Comparison of ENCODE assay signal across 18 cellular contexts in the genomic region with DNA sequence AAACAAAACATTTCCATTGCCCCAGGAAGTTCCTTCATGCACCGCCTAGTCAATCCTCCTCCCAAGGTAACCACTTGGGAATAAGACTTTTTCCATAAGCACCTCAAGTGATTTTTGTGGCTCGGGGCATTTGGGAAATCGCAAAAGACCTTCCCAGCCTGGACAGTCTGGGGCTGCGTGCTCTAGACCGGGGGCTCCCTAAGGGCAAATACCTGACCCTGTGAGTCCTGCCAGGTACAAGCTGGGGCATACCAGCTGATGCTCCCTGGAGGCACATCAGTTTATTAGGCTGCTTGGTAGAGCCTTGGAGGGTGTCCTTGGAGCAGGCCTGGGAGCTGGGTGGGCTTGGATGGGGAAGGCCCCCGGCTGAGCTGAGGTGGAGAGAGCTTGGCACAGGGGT. TPM values are rescaled to one million over a fixed set of nuclear protein-coding genes. Genes with fewer than 3 reads are reported as not detected.
A peak's percentile ranks its signal among the peaks of the same experiment; 100 is the strongest.
DNase-seq lines count a peak whose midpoint lies in the region; ATAC-seq and TF ChIP-seq lines count a peak whose summit lies in the region.
"Had no signal": no experiment of that assay in that cellular context is flagged by ENCODE, and none has a peak within 500 bp of the region (broad histone marks: within the 10 kb centered on the region; RNA-seq: fewer than 3 reads in every experiment).

No MANE protein-coding gene starts in this region.

- CTCF ChIA-PET in WTC11 (lab: Charles Lee): interaction anchor here (1.1 to 1.5 kb wide), 3 partner anchors 10 to 34 kb away, joined by 3 read pairs; a partner anchor contains a TSS

- no peak overlapping the region for H2BK12ac ChIP-seq in mesenchymal stem cell (ENCODE audit: low read length in 2 of 2)

- H4K8ac ChIP-seq in mesenchymal stem cell (ENCODE audit: low read length): peak overlapping the region; percentile 3

- H2BK120ac ChIP-seq in mesenchymal stem cell (ENCODE audit: low read depth, low read length): no peak overlapping the region

- H2AFZ ChIP-seq in mesenchymal stem cell (ENCODE audit: low read depth, low read length): no peak overlapping the region

- H3K36me3 ChIP-seq in right atrium auricular region: no peaks in the 10 kb centered on the region
- H3K36me3 ChIP-seq in mesenchymal stem cell (ENCODE audit: control insufficient read depth in 1 of 2, insufficient read depth in 2 of 2, low read depth in 1 of 2, low read length in 2 of 2): no peaks in the 10 kb centered on the region
- H3K36me3 ChIP-seq in upper lobe of right lung: no peaks in the 10 kb centered on the region

- H2BK15ac ChIP-seq in mesenchymal stem cell (ENCODE audit: low read depth, poor library complexity, severe bottlenecking): peak overlapping the region; percentile 52

- H3K4me2 ChIP-seq in mesenchymal stem cell (ENCODE audit: low read length, poor library complexity, severe bottlenecking): no peak overlapping the region
- H3K4me2 ChIP-seq: A549, SK-N-SH had no signal

- ATAC-seq in WTC11: no peak
- ATAC-seq in upper lobe of right lung: no peak
- no peak for ATAC-seq in HG03135 (IDR thresholded peaks at IDR 0.05; ENCODE audit: unreplicated experiment)
- ATAC-seq in GM21367 (IDR thresholded peaks at IDR 0.05; ENCODE audit: unreplicated experiment): no peak
- ATAC-seq: A549, K562 had no signal

- no peaks in the 10 kb centered on the region for H3K27me3 Mint-ChIP-seq in WTC11 (ENCODE audit: low read depth)

- POLR2A ChIA-PET in WTC11 (lab: Charles Lee): no interaction called here

- H2BK5ac ChIP-seq in mesenchymal stem cell (ENCODE audit: low read depth, low read length, poor library complexity, severe bottlenecking): no peak overlapping the region

- H3K9me3 Mint-ChIP-seq in WTC11: no peaks in the 10 kb centered on the region
- H3K9me3 Mint-ChIP-seq: CD8-positive, alpha-beta memory T cell had no signal

- H3K14ac ChIP-seq in mesenchymal stem cell (ENCODE audit: low read length in 2 of 2): no peak overlapping the region

- H3K18ac ChIP-seq in mesenchymal stem cell (ENCODE audit: low read depth in 1 of 2, low read length in 2 of 2): no peak overlapping the region

- no peak for DNase-seq in right atrium auricular region (ENCODE audit: low spot score)
- no peak for DNase-seq in cardiac septum (ENCODE audit: low spot score)
- no peak for DNase-seq in WTC11 (ENCODE audit: low spot score)
- DNase-seq in mesenchymal stem cell: no peak
- DNase-seq in upper lobe of right lung: no peak
- DNase-seq in COLO668 (lab: John Stamatoyannopoulos, UW; ENCODE audit: unreplicated experiment): no peak
- DNase-seq: C1 segment of cervical spinal cord; CD8-positive, alpha-beta memory T cell; NCI-H1105; NCI-H2081 treated with DMSO at 0.1 percent for 48 hours; NCI-H510A treated with DMSO at 0.1 percent for 48 hours; NCI-H82; SHP77; SK-N-SH had no signal

- H3K27me3 ChIP-seq in right atrium auricular region (no peaks in the 10 kb centered on the region), mesenchymal stem cell (ENCODE audit: control insufficient read depth in 1 of 2, insufficient read depth in 1 of 2, low read length in 2 of 2) (peaks cover 0 to 8% of the 10 kb centered on the region in 2 experiments), upper lobe of right lung (no peaks in the 10 kb centered on the region)

- WGBS in mesenchymal stem cell: 90% methylated on average over 6 of the region's 6 CpGs

- no peaks in the 10 kb centered on the region for H3K9me3 ChIP-seq in right atrium auricular region
- no peaks in the 10 kb centered on the region for H3K9me3 ChIP-seq in mesenchymal stem cell (ENCODE audit: control insufficient read depth, low read length)
- H3K9me3 ChIP-seq in upper lobe of right lung: no peaks in the 10 kb centered on the region
- H3K9me3 ChIP-seq: A549, SK-N-SH had no signal

- H3K4me1 Mint-ChIP-seq in WTC11: peaks cover 29% of the 10 kb centered on the region
- H3K4me1 Mint-ChIP-seq: CD8-positive, alpha-beta memory T cell had no signal

- no peaks in the 10 kb centered on the region for H3K79me1 ChIP-seq in mesenchymal stem cell (replicated peaks; ENCODE audit: low read length, poor library complexity, severe bottlenecking)

- intact Hi-C loops in cardiac septum (cut with DNase I) (no loop called here), upper lobe of right lung (cut with DNase I) (no loop called here)

- no peak overlapping the region for H3K4me3 ChIP-seq in right atrium auricular region
- H3K4me3 ChIP-seq in mesenchymal stem cell (ENCODE audit: insufficient read depth in 1 of 2, low read depth in 1 of 2, low read length in 2 of 2): no peak overlapping the region
- no peak overlapping the region for H3K4me3 ChIP-seq in upper lobe of right lung
- H3K4me3 ChIP-seq: A549, K562 had no signal

- H3K4me3 Mint-ChIP-seq in WTC11: no peak overlapping the region
- H3K4me3 Mint-ChIP-seq: CD8-positive, alpha-beta memory T cell had no signal

- TF ChIP-seq CTCF in right atrium auricular region (IDR thresholded peaks at IDR 0.05) (no peak), WTC11 (IDR thresholded peaks at IDR 0.05) (no peak), upper lobe of right lung (IDR thresholded peaks at IDR 0.05) (no peak)

- H3K23ac ChIP-seq in mesenchymal stem cell (ENCODE audit: low read length in 2 of 2): no peak overlapping the region

- H3K9ac ChIP-seq in mesenchymal stem cell (ENCODE audit: low read length): no peak overlapping the region
- H3K9ac ChIP-seq: SK-N-SH had no signal

- H3K4ac ChIP-seq in mesenchymal stem cell (ENCODE audit: low read depth in 1 of 2, low read length in 2 of 2): peak overlapping the region in 1 of 2 experiments; percentile 11

- peak overlapping the region; percentile 80 to 88 for H3K27ac ChIP-seq in right atrium auricular region
- no peak overlapping the region for H3K27ac ChIP-seq in mesenchymal stem cell (ENCODE audit: low read length, poor library complexity, severe bottlenecking)
- peak overlapping the region; percentile 13 for H3K27ac ChIP-seq in upper lobe of right lung
- H3K27ac ChIP-seq: A549 had no signal

- H3K36me3 Mint-ChIP-seq in WTC11: no peaks in the 10 kb centered on the region
- H3K36me3 Mint-ChIP-seq: CD8-positive, alpha-beta memory T cell had no signal

- peak overlapping the region; percentile 61 for H4K91ac ChIP-seq in mesenchymal stem cell (ENCODE audit: low read length)

- H3K4me1 ChIP-seq in right atrium auricular region (peaks cover 0 to 58% of the 10 kb centered on the region in 2 donors), mesenchymal stem cell (ENCODE audit: control insufficient read depth, insufficient read depth, low read depth, low read length) (peaks cover 18% of the 10 kb centered on the region), upper lobe of right lung (peaks cover 16% of the 10 kb centered on the region)
- H3K4me1 ChIP-seq: A549 had no signal

- H2AK5ac ChIP-seq in mesenchymal stem cell (ENCODE audit: low read length, severe bottlenecking): peak overlapping the region; percentile 11

- peak overlapping the region; percentile 61 for H3K27ac Mint-ChIP-seq in WTC11

TF ChIP-seq in WTC11, 78 proteins besides CTCF, POLR2A, EP300 and RAD21 (continues in another document):
- no peak for TF ChIP-seq FOXP1 (CRISPR knock-in tag; IDR thresholded peaks at IDR 0.05; ENCODE audit: borderline replicate concordance)
- no peak for TF ChIP-seq SMAD4 (CRISPR knock-in tag; IDR thresholded peaks at IDR 0.05)
- no peak for TF ChIP-seq RELA (CRISPR knock-in tag; IDR thresholded peaks at IDR 0.05; ENCODE audit: borderline replicate concordance)
- TF ChIP-seq, protein P1, sequence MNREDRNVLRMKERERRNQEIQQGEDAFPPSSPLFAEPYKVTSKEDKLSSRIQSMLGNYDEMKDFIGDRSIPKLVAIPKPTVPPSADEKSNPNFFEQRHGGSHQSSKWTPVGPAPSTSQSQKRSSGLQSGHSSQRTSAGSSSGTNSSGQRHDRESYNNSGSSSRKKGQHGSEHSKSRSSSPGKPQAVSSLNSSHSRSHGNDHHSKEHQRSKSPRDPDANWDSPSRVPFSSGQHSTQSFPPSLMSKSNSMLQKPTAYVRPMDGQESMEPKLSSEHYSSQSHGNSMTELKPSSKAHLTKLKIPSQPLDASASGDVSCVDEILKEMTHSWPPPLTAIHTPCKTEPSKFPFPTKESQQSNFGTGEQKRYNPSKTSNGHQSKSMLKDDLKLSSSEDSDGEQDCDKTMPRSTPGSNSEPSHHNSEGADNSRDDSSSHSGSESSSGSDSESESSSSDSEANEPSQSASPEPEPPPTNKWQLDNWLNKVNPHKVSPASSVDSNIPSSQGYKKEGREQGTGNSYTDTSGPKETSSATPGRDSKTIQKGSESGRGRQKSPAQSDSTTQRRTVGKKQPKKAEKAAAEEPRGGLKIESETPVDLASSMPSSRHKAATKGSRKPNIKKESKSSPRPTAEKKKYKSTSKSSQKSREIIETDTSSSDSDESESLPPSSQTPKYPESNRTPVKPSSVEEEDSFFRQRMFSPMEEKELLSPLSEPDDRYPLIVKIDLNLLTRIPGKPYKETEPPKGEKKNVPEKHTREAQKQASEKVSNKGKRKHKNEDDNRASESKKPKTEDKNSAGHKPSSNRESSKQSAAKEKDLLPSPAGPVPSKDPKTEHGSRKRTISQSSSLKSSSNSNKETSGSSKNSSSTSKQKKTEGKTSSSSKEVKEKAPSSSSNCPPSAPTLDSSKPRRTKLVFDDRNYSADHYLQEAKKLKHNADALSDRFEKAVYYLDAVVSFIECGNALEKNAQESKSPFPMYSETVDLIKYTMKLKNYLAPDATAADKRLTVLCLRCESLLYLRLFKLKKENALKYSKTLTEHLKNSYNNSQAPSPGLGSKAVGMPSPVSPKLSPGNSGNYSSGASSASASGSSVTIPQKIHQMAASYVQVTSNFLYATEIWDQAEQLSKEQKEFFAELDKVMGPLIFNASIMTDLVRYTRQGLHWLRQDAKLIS (CRISPR knock-in tag; IDR thresholded peaks at IDR 0.05; ENCODE audit: borderline replicate concordance): no peak
- no peak for TF ChIP-seq ZNF232 (CRISPR knock-in tag; IDR thresholded peaks at IDR 0.05)
- TF ChIP-seq SP1 (CRISPR knock-in tag; conservative IDR thresholded peaks at IDR 0.05): no peak
- TF ChIP-seq CREB1 (CRISPR knock-in tag; IDR thresholded peaks at IDR 0.05): no peak
- no peak for TF ChIP-seq NFE2L1 (CRISPR knock-in tag; IDR thresholded peaks at IDR 0.05)
- TF ChIP-seq ZNF121 (CRISPR knock-in tag; IDR thresholded peaks at IDR 0.05): no peak

RNA-seq across cellular contexts. Expression of a gene that starts 34.4 kb away (rescaled TPM):
- total RNA-seq in right atrium auricular region (10 to 100 TPM; 16.2 to 50.3 TPM), cardiac septum (20.3 TPM), WTC11 (2021) (140 to 148 TPM (median 148 TPM) in 3 replicates), upper lobe of right lung (164 TPM)
- polyA plus RNA-seq in mesenchymal stem cell (2013, experiment 1 of 2): 11.5 TPM
- polyA plus RNA-seq in mesenchymal stem cell (2013, experiment 2 of 2): 11.6 TPM
- total RNA-seq: CD8-positive, alpha-beta memory T cell had no signal
- polyA plus RNA-seq: CD8-positive, alpha-beta memory T cell had no signal
